ENCODE assay signal across 1 cellular context in genomic region chr6:32153835-32154513, GRCh38.
TF ChIP-seq lines count a peak whose summit lies in the region.

TSS of gene PPT2 (plus strand) at chr6:32154141. CDS start at chr6:32154595, 454 bp downstream.

TF ChIP-seq in HepG2, 621 proteins besides CTCF, POLR2A, EP300 and RAD21 (continued from another document and continues in another):
- TF ChIP-seq PRDM10 (CRISPR knock-in tag; IDR thresholded peaks at IDR 0.05; ENCODE audit: low read depth): peak; percentile 99
- TF ChIP-seq ZMYM4 (CRISPR knock-in tag; IDR thresholded peaks at IDR 0.05): peak; percentile 70
- no peak for TF ChIP-seq JUNB (CRISPR knock-in tag; IDR thresholded peaks at IDR 0.05; ENCODE audit: borderline replicate concordance)
- TF ChIP-seq STAT6 (CRISPR knock-in tag; IDR thresholded peaks at IDR 0.05; ENCODE audit: borderline replicate concordance): peak; percentile 73; the same call in 1 of the 2 replicates
- peak; percentile 76 for TF ChIP-seq RBM22 (optimal IDR thresholded peaks at IDR 0.05; ENCODE audit: low read length)
- peak; percentile 72 for TF ChIP-seq ELF1 (CRISPR knock-in tag; IDR thresholded peaks at IDR 0.05)
- TF ChIP-seq ZNF501 (CRISPR knock-in tag; IDR thresholded peaks at IDR 0.05): peak; percentile 80
- no peak for TF ChIP-seq ZNF253 (CRISPR knock-in tag; IDR thresholded peaks at IDR 0.05; ENCODE audit: borderline replicate concordance)
- TF ChIP-seq CEBPZ (IDR thresholded peaks at IDR 0.05; ENCODE audit: low read length): no peak
- no peak for TF ChIP-seq GFI1 (CRISPR knock-in tag; IDR thresholded peaks at IDR 0.05; ENCODE audit: borderline replicate concordance)
- no peak; the same call in 1 of the 2 replicates for TF ChIP-seq ZNF766 (CRISPR knock-in tag; IDR thresholded peaks at IDR 0.05; ENCODE audit: borderline replicate concordance)
- no peak; the same call in 1 of the 2 replicates for TF ChIP-seq THAP7 (CRISPR knock-in tag; IDR thresholded peaks at IDR 0.05)
- no peak for TF ChIP-seq GRHL1 (CRISPR knock-in tag; conservative IDR thresholded peaks at IDR 0.05)
- no peak for TF ChIP-seq MLLT10 (CRISPR knock-in tag; IDR thresholded peaks at IDR 0.05)
- TF ChIP-seq CENPX (CRISPR knock-in tag; IDR thresholded peaks at IDR 0.05): no peak
- TF ChIP-seq ZNF430 (CRISPR knock-in tag; IDR thresholded peaks at IDR 0.05): no peak; the same call in 1 of the 2 replicates
- no peak; the same call in 1 of the 2 replicates for TF ChIP-seq ZBTB44 (CRISPR knock-in tag; IDR thresholded peaks at IDR 0.05)
- TF ChIP-seq HNRNPL (IDR thresholded peaks at IDR 0.05; ENCODE audit: low read depth, low read length): no peak
- no peak for TF ChIP-seq ZNF672 (CRISPR knock-in tag; IDR thresholded peaks at IDR 0.05)
- no peak for TF ChIP-seq GPBP1L1 (CRISPR knock-in tag; IDR thresholded peaks at IDR 0.05)
- no peak for TF ChIP-seq ZC3H4 (CRISPR knock-in tag; IDR thresholded peaks at IDR 0.05; ENCODE audit: borderline replicate concordance)
- TF ChIP-seq YEATS2 (CRISPR knock-in tag; IDR thresholded peaks at IDR 0.05; ENCODE audit: borderline replicate concordance): peak; percentile 93
- TF ChIP-seq ZNF136 (CRISPR knock-in tag; IDR thresholded peaks at IDR 0.05; ENCODE audit: low read depth): peak; percentile 77; the same call in 1 of the 2 replicates
- TF ChIP-seq ZNF17 (CRISPR knock-in tag; IDR thresholded peaks at IDR 0.05): no peak
- TF ChIP-seq ATM (IDR thresholded peaks at IDR 0.05; ENCODE audit: borderline replicate concordance): no peak
- peak; percentile 31; the same call in 1 of the 2 replicates for TF ChIP-seq ZSCAN5A (CRISPR knock-in tag; IDR thresholded peaks at IDR 0.05; ENCODE audit: borderline replicate concordance)
- peak; percentile 84; the same call in 1 of the 2 replicates for TF ChIP-seq GLI4 (CRISPR knock-in tag; IDR thresholded peaks at IDR 0.05; ENCODE audit: borderline replicate concordance)
- TF ChIP-seq CREBL2 (CRISPR knock-in tag; IDR thresholded peaks at IDR 0.05; ENCODE audit: borderline replicate concordance): no peak; the same call in 1 of the 2 replicates
- peak; percentile 41; the same call in 1 of the 2 replicates for TF ChIP-seq CBX5 (CRISPR knock-in tag; IDR thresholded peaks at IDR 0.05; ENCODE audit: borderline replicate concordance)
- peak; percentile 64; the same call in 1 of the 2 replicates for TF ChIP-seq ELF4 (CRISPR knock-in tag; IDR thresholded peaks at IDR 0.05; ENCODE audit: borderline replicate concordance)
- no peak for TF ChIP-seq ZNF414 (CRISPR knock-in tag; IDR thresholded peaks at IDR 0.05)
- no peak for TF ChIP-seq TFE3 (CRISPR knock-in tag; IDR thresholded peaks at IDR 0.05)
- TF ChIP-seq ZNF720 (CRISPR knock-in tag; IDR thresholded peaks at IDR 0.05): 0 out of 2 replicates have a peak, but pooled peaks have one; percentile 7
- TF ChIP-seq ZNF678 (CRISPR knock-in tag; IDR thresholded peaks at IDR 0.05): peak; percentile 26; the same call in 1 of the 2 replicates
- no peak for TF ChIP-seq ZNF549 (CRISPR knock-in tag; IDR thresholded peaks at IDR 0.05)
- no peak for TF ChIP-seq ZNF317 (CRISPR knock-in tag; IDR thresholded peaks at IDR 0.05)
- peak; percentile 79 for TF ChIP-seq HDAC2 (CRISPR knock-in tag; IDR thresholded peaks at IDR 0.05)
- TF ChIP-seq ZNF790 (CRISPR knock-in tag; IDR thresholded peaks at IDR 0.05; ENCODE audit: borderline replicate concordance): no peak
- TF ChIP-seq SOX6 (IDR thresholded peaks at IDR 0.05): no peak
- peak; percentile 77 for TF ChIP-seq SOX6 (CRISPR knock-in tag; IDR thresholded peaks at IDR 0.05)
- no peak for TF ChIP-seq ZNF432 (CRISPR knock-in tag; IDR thresholded peaks at IDR 0.05; ENCODE audit: borderline replicate concordance)
